12 cellular contexts compared by ENCODE assay signal in the genomic region with DNA sequence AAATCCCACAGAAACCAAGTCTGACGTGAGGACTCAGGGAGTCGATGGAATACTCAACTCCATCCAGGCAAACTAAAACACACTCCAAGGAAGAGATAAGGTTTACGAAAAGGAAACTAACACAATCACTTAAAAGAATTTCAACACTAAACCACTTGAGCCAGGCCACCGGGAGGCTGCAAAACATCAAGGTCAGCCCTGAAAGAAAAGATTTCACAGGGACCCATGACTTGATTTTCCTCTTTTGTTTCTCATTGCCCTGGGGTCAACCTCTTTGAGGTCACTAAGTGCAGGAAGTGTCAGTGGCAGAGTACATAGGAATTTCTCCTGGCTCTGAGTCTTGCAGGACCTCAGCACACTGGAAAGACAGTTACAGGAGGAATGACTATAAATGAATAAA.
DNase-seq lines count a peak whose midpoint lies in the region; ATAC-seq and TF ChIP-seq lines count a peak whose summit lies in the region.
"Had no signal": no experiment of that assay in that cellular context is flagged by ENCODE, and none has a peak within 500 bp of the region (broad histone marks: within the 10 kb centered on the region; RNA-seq: fewer than 3 reads in every experiment).

No MANE protein-coding gene starts in this region.

- H3K4me2 ChIP-seq in mammary epithelial cell (ENCODE audit: insufficient read depth, low read depth, low read length): no peak overlapping the region

- no peaks in the 10 kb centered on the region for H3K36me3 ChIP-seq in breast epithelium
- H3K36me3 ChIP-seq in mammary epithelial cell (ENCODE audit: insufficient read depth, low read length): no peaks in the 10 kb centered on the region
- no peaks in the 10 kb centered on the region for H3K36me3 ChIP-seq in muscle layer of duodenum (ENCODE audit: control insufficient read depth in 1 of 2, insufficient read depth in 2 of 2, low read length in 2 of 2)
- no peaks in the 10 kb centered on the region for H3K36me3 ChIP-seq in uterus
- H3K36me3 ChIP-seq: colonic mucosa had no signal

- H2AFZ ChIP-seq in mammary epithelial cell (ENCODE audit: low read depth, low read length): no peak overlapping the region

- H3K4me1 Mint-ChIP-seq in effector memory CD8-positive, alpha-beta T cell (ENCODE audit: low read depth in 2 of 2): no peaks in the 10 kb centered on the region
- H3K4me1 Mint-ChIP-seq in stimulated activated naive B cell treated with anti-CD40 and anti-IgM and Interleukin-4, amounts not matched to agents 10 μg/mL and 1 μg/mL and 100 μg/mL, for 72 hours: peaks cover 13 to 14% of the 10 kb centered on the region in 2 donors

- CTCF ChIA-PET in mammary epithelial cell (lab: Charles Lee; ENCODE audit: low non-redundant PET): no interaction called here

- DNase-seq in breast epithelium (ENCODE audit: low spot score in 2 of 2) (no peak), mammary epithelial cell (no peak), fibroblast of villous mesenchyme (ENCODE audit: low read depth) (peak; percentile 72), uterus (peak; percentile 51 to 65), NCI-H1436 treated with DMSO at 0.1 percent for 48 hours (lab: John Stamatoyannopoulos, UW) (no peak)
- DNase-seq in effector memory CD8-positive, alpha-beta T cell: no peak
- no peak for DNase-seq in stimulated activated naive B cell treated with anti-CD40 and anti-IgM and Interleukin-4, amounts not matched to agents 10 μg/mL and 1 μg/mL and 100 μg/mL, for 72 hours
- DNase-seq: 8988T, colonic mucosa, DMS53 had no signal

- 100% methylated on average over 4 of the region's 4 CpGs for WGBS in mammary epithelial cell (ENCODE audit: low coverage, missing lambda C conversion rate)

- no peaks in the 10 kb centered on the region for H3K79me2 ChIP-seq in mammary epithelial cell (ENCODE audit: insufficient read depth, low read length)

- H3K27ac Mint-ChIP-seq in effector memory CD8-positive, alpha-beta T cell: no peak overlapping the region
- H3K27ac Mint-ChIP-seq in stimulated activated naive B cell treated with anti-CD40 and anti-IgM and Interleukin-4, amounts not matched to agents 10 μg/mL and 1 μg/mL and 100 μg/mL, for 72 hours: no peak overlapping the region
- H3K27ac Mint-ChIP-seq: activated T-helper 1 cell treated with anti-CD3 and anti-CD28 coated beads, Interleukin-12 subunit alpha, Interleukin-12 subunit beta, Interleukin-2, Interleukin-4 antibody, amounts not matched to agents 30 ng/mL and 10 ng/mL and 1 ng/mL, durations not matched to agents 14 hours and 24 hours and 36 hours had no signal

- peak overlapping the region; percentile 52 to 86 for H3K27ac ChIP-seq in breast epithelium
- no peak overlapping the region for H3K27ac ChIP-seq in mammary epithelial cell (ENCODE audit: insufficient read depth, low read depth, low read length)
- peak overlapping the region; percentile 13 for H3K27ac ChIP-seq in muscle layer of duodenum (ENCODE audit: low read length)
- H3K27ac ChIP-seq in uterus: peak overlapping the region; percentile 75 to 79
- H3K27ac ChIP-seq: colonic mucosa had no signal

- H3K4me3 Mint-ChIP-seq in effector memory CD8-positive, alpha-beta T cell: no peak overlapping the region
- no peak overlapping the region for H3K4me3 Mint-ChIP-seq in stimulated activated naive B cell treated with anti-CD40 and anti-IgM and Interleukin-4, amounts not matched to agents 10 μg/mL and 1 μg/mL and 100 μg/mL, for 72 hours
- H3K4me3 Mint-ChIP-seq: activated T-helper 1 cell treated with anti-CD3 and anti-CD28 coated beads, Interleukin-12 subunit alpha, Interleukin-12 subunit beta, Interleukin-2, Interleukin-4 antibody, amounts not matched to agents 30 ng/mL and 10 ng/mL and 1 ng/mL, durations not matched to agents 14 hours and 24 hours and 36 hours had no signal

- BruUV-seq in mammary epithelial cell (replicated peaks; lab: Mats Ljungman, UMichigan): no TSS peak

- H3K9me3 ChIP-seq in breast epithelium (peaks cover 0 to 5% of the 10 kb centered on the region in 2 donors), mammary epithelial cell (replicated peaks; ENCODE audit: insufficient read depth, low read length) (peaks cover 2% of the 10 kb centered on the region), muscle layer of duodenum (ENCODE audit: control insufficient read depth in 1 of 2, low read length in 2 of 2) (peaks cover 0 to 2% of the 10 kb centered on the region in 2 donors), uterus (no peaks in the 10 kb centered on the region)
- H3K9me3 ChIP-seq: colonic mucosa had no signal

- H3K4me3 ChIP-seq in breast epithelium (peak overlapping the region in 1 of 3 donors; percentile 25), mammary epithelial cell (replicated peaks in 1 of 3; ENCODE audit: insufficient read depth in 1 of 3, low read depth in 2 of 3, low read length in 3 of 3) (no peak overlapping the region), fibroblast of villous mesenchyme (ENCODE audit: low read depth, low read length) (no peak overlapping the region), muscle layer of duodenum (ENCODE audit: low read depth in 1 of 2, low read length in 2 of 2) (peak overlapping the region; percentile 2 to 4), uterus (peak overlapping the region in 1 of 2 donors; percentile 16)
- H3K4me3 ChIP-seq: colonic mucosa had no signal

- ATAC-seq in effector memory CD8-positive, alpha-beta T cell (replicated peaks): no peak
- no peak for ATAC-seq in stimulated activated naive B cell treated with anti-CD40 and anti-IgM and Interleukin-4, amounts not matched to agents 10 μg/mL and 1 μg/mL and 100 μg/mL, for 72 hours (replicated peaks)

- peaks cover 0 to 10% of the 10 kb centered on the region in 2 donors for H3K27me3 Mint-ChIP-seq in effector memory CD8-positive, alpha-beta T cell
- no peaks in the 10 kb centered on the region for H3K27me3 Mint-ChIP-seq in stimulated activated naive B cell treated with anti-CD40 and anti-IgM and Interleukin-4, amounts not matched to agents 10 μg/mL and 1 μg/mL and 100 μg/mL, for 72 hours

- peaks cover 8% of the 10 kb centered on the region in 2 donors for H3K9me3 Mint-ChIP-seq in effector memory CD8-positive, alpha-beta T cell
- peaks cover 5 to 11% of the 10 kb centered on the region in 2 donors for H3K9me3 Mint-ChIP-seq in stimulated activated naive B cell treated with anti-CD40 and anti-IgM and Interleukin-4, amounts not matched to agents 10 μg/mL and 1 μg/mL and 100 μg/mL, for 72 hours

- TF ChIP-seq POLR2A in breast epithelium (IDR thresholded peaks at IDR 0.05) (no peak), uterus (IDR thresholded peaks at IDR 0.05) (no peak)

- H3K9ac ChIP-seq in mammary epithelial cell (ENCODE audit: insufficient read depth, low read length): no peak overlapping the region

- peaks cover 2% of the 10 kb centered on the region for H3K36me3 Mint-ChIP-seq in effector memory CD8-positive, alpha-beta T cell (ENCODE audit: insufficient read depth)
- peaks cover 6 to 7% of the 10 kb centered on the region in 2 donors for H3K36me3 Mint-ChIP-seq in stimulated activated naive B cell treated with anti-CD40 and anti-IgM and Interleukin-4, amounts not matched to agents 10 μg/mL and 1 μg/mL and 100 μg/mL, for 72 hours

- dilution Hi-C loops in mammary epithelial cell (cut with HindIII; ENCODE audit: low sequenced_read_pairs): no loop called here

- H3K27me3 ChIP-seq in breast epithelium: no peaks in the 10 kb centered on the region
- no peaks in the 10 kb centered on the region for H3K27me3 ChIP-seq in mammary epithelial cell (ENCODE audit: insufficient read depth, low read length)
- H3K27me3 ChIP-seq in muscle layer of duodenum (ENCODE audit: low read depth, low read length): no peaks in the 10 kb centered on the region
- H3K27me3 ChIP-seq in uterus: no peaks in the 10 kb centered on the region
- H3K27me3 ChIP-seq: colonic mucosa had no signal

- intact Hi-C loops in breast epithelium (cut with DNase I; ENCODE audit: low total_unique reads) (no loop called here), mammary epithelial cell (cut with micrococcal nuclease) (no loop called here), uterus (cut with DNase I; ENCODE audit: low total_unique reads) (no loop called here)

- no peaks in the 10 kb centered on the region for H4K20me1 ChIP-seq in mammary epithelial cell (ENCODE audit: insufficient read depth, low read length)

- in situ Hi-C loops in mammary epithelial cell (cut with MboI; ENCODE audit: low sequenced_read_pairs in 2 of 2): no loop called here

- TF ChIP-seq CTCF in breast epithelium (IDR thresholded peaks at IDR 0.05): no peak
- no peak for TF ChIP-seq CTCF in mammary epithelial cell (conservative IDR thresholded peaks at IDR 0.05 in 1 of 2, IDR thresholded peaks at IDR 0.05 in 1 of 2; ENCODE audit: extremely low read depth in 1 of 2, insufficient read depth in 1 of 2, low read depth in 1 of 2, low read length in 2 of 2)
- TF ChIP-seq CTCF in fibroblast of villous mesenchyme (IDR thresholded peaks at IDR 0.05; ENCODE audit: insufficient read depth, low read depth, low read length): no peak
- no peak for TF ChIP-seq CTCF in uterus (IDR thresholded peaks at IDR 0.05)

- H3K4me1 ChIP-seq in breast epithelium (no peaks in the 10 kb centered on the region), mammary epithelial cell (ENCODE audit: insufficient read depth, low read length) (no peaks in the 10 kb centered on the region), muscle layer of duodenum (ENCODE audit: control insufficient read depth in 1 of 2, insufficient read depth in 2 of 2, low read length in 2 of 2) (peaks cover 0 to 4% of the 10 kb centered on the region in 2 donors), uterus (no peaks in the 10 kb centered on the region)
- H3K4me1 ChIP-seq: colonic mucosa had no signal

Comparison
In these comparisons a context has a peak if more than half of its experiments do, and no peak if none do; other contexts are left out.
1. DNase-seq: peak in fibroblast of villous mesenchyme (single experiment) and uterus (2 of 2); none in breast epithelium (0 of 2), mammary epithelial cell (single experiment), effector memory CD8-positive, alpha-beta T cell (0 of 3), NCI-H1436 treated with DMSO at 0.1 percent for 48 hours (single experiment) and stimulated activated naive B cell treated with anti-CD40 and anti-IgM and Interleukin-4, amounts not matched to agents 10 μg/mL and 1 μg/mL and 100 μg/mL, for 72 hours (single experiment).
2. H3K4me3 ChIP-seq: peak in muscle layer of duodenum (2 of 2); none in mammary epithelial cell (0 of 3) and fibroblast of villous mesenchyme (single experiment).